Comparison of ENCODE assay signal across 26 cellular contexts in genomic region chr5:78187172-78187571, GRCh38.
"Had no signal": no experiment of that assay in that cellular context is flagged by ENCODE, and none has a peak within 500 bp of the region (broad histone marks: within the 10 kb centered on the region; RNA-seq: fewer than 3 reads in every experiment).

No MANE protein-coding gene starts in this region.

- DNase-seq: activated B cell treated with CpG ODN at 0.5 μM for 24 hours; activated CD4-positive, alpha-beta memory T cell treated with anti-CD3 and anti-CD28 coated beads for 36 hours; activated CD4-positive, alpha-beta T cell treated with anti-CD3 and anti-CD28 coated beads for 48 hours; activated CD4-positive, alpha-beta T cell treated with anti-CD3 and anti-CD28 coated beads, Interleukin-2, amount 50 U/mL, for 1 hour; activated CD8-positive, alpha-beta memory T cell treated with anti-CD3 and anti-CD28 coated beads, Interleukin-2, amount 10 ng/mL, durations not matched to agents 7 days and 5 days; activated CD8-positive, alpha-beta memory T cell treated with anti-CD3 and anti-CD28 coated beads, Interleukin-2, amount 50 U/mL, for 4 hours; activated CD8-positive, alpha-beta T cell treated with anti-CD3 and anti-CD28 coated beads, Interleukin-2, amount 10 ng/mL, durations not matched to agents 7 days and 5 days; activated effector memory CD4-positive, alpha-beta T cell treated with anti-CD3 and anti-CD28 coated beads, Interleukin-2, amount 50 U/mL, for 16 hours; activated naive CD4-positive, alpha-beta T cell treated with anti-CD3 and anti-CD28 coated beads for 36 hours; activated naive CD8-positive, alpha-beta T cell treated with anti-CD3 and anti-CD28 coated beads for 36 hours; activated naive CD8-positive, alpha-beta T cell treated with anti-CD3 and anti-CD28 coated beads, Interleukin-2, amount 50 U/mL, for 24 hours; activated T-cell treated with anti-CD3 and anti-CD28 coated beads, Interleukin-2, amount 50 U/mL, for 1 hour; activated T-cell treated with anti-CD3 and anti-CD28 coated beads, Interleukin-2, amount 50 U/mL, for 48 hours; adrenal gland; central memory CD4-positive, alpha-beta T cell; cerebellar nuclear complex; colonic mucosa; effector CD8-positive, alpha-beta T cell; foreskin keratinocyte; gastrocnemius medialis; glutamatergic neuron; heart left ventricle; T-helper 17 cell; T1000; WERI-Rb-1 had no signal

- FAIRE-seq: endothelial cell of umbilical vein had no signal
